ENCODE assay signal across 9 cellular contexts in the genomic region with DNA sequence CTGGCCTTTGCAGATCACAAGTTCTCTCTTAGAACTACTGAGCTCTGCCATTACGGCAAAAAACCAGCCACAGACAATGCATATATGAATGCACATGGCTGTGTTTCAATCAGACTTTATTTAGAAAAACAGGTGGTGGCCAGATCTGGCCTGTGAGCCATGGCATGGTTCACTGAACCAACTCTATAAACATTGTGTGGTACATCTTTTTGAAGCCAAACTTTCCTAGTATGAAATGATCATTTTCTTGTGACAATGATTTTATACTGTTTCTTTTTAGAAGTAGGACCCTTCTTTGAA.
DNase-seq lines count a peak whose midpoint lies in the region; ATAC-seq lines count a peak whose summit lies in the region.
"Had no signal": no experiment of that assay in that cellular context is flagged by ENCODE, and none has a peak within 500 bp of the region (broad histone marks: within the 10 kb centered on the region; RNA-seq: fewer than 3 reads in every experiment).

No MANE protein-coding gene starts in this region.

- peaks cover 4% of the 10 kb centered on the region for H3K9me3 Mint-ChIP-seq in T-helper 1 cell treated with Interleukin-12 subunit alpha and Interleukin-12 subunit beta and Interleukin-4 antibody, amounts not matched to agents 30 μg/mL and 1 μg/mL, for 36 hours
- no peaks in the 10 kb centered on the region for H3K9me3 Mint-ChIP-seq in naive thymus-derived CD8-positive, alpha-beta T cell

- peak overlapping the region; percentile 65 for H3K4me3 ChIP-seq in Jurkat, Clone E6-1 (ENCODE audit: low read length)
- H3K4me3 ChIP-seq: colonic mucosa had no signal

- DNase-seq in T-helper 1 cell (no peak), cerebellum (ENCODE audit: low spot score) (no peak), D341Med (ENCODE audit: low spot score) (no peak)
- DNase-seq in Jurkat, Clone E6-1 (ENCODE audit: low read depth, low spot score), result no peak
- DNase-seq in naive thymus-derived CD8-positive, alpha-beta T cell, result no peak
- DNase-seq: colonic mucosa had no signal

- peaks cover 8% of the 10 kb centered on the region for H3K36me3 Mint-ChIP-seq in T-helper 1 cell treated with Interleukin-12 subunit alpha and Interleukin-12 subunit beta and Interleukin-4 antibody, amounts not matched to agents 30 μg/mL and 1 μg/mL, for 36 hours (ENCODE audit: low read depth)
- no peaks in the 10 kb centered on the region for H3K36me3 Mint-ChIP-seq in naive thymus-derived CD8-positive, alpha-beta T cell

- POLR2A ChIA-PET in naive thymus-derived CD8-positive, alpha-beta T cell (lab: Charles Lee), result interaction anchor here (1.1 to 8.3 kb wide), 8 partner anchors 10 to 136 kb away, joined by 3 to 224 read pairs (median 11); a partner anchor contains a TSS

- H3K27ac Mint-ChIP-seq in T-helper 1 cell treated with Interleukin-12 subunit alpha and Interleukin-12 subunit beta and Interleukin-4 antibody, amounts not matched to agents 30 μg/mL and 1 μg/mL, for 36 hours, result no peak overlapping the region
- peak overlapping the region in 8 of 10 donors; percentile 34 to 93 (median 58) for H3K27ac Mint-ChIP-seq in naive thymus-derived CD8-positive, alpha-beta T cell

- peak overlapping the region; percentile 53 for H3K4me3 Mint-ChIP-seq in T-helper 1 cell treated with Interleukin-12 subunit alpha and Interleukin-12 subunit beta and Interleukin-4 antibody, amounts not matched to agents 30 μg/mL and 1 μg/mL, for 36 hours
- H3K4me3 Mint-ChIP-seq in naive thymus-derived CD8-positive, alpha-beta T cell, result peak overlapping the region; percentile 26 to 95 (median 82)

- H3K4me1 Mint-ChIP-seq in T-helper 1 cell treated with Interleukin-12 subunit alpha and Interleukin-12 subunit beta and Interleukin-4 antibody, amounts not matched to agents 30 μg/mL and 1 μg/mL, for 36 hours (ENCODE audit: low read depth), result peaks cover 48% of the 10 kb centered on the region
- peaks cover 19 to 71% (median 53%) of the 10 kb centered on the region in 4 donors for H3K4me1 Mint-ChIP-seq in naive thymus-derived CD8-positive, alpha-beta T cell

- peaks cover 9% of the 10 kb centered on the region for H3K27me3 Mint-ChIP-seq in T-helper 1 cell treated with Interleukin-12 subunit alpha and Interleukin-12 subunit beta and Interleukin-4 antibody, amounts not matched to agents 30 μg/mL and 1 μg/mL, for 36 hours (ENCODE audit: low read depth)
- H3K27me3 Mint-ChIP-seq in naive thymus-derived CD8-positive, alpha-beta T cell, result no peaks in the 10 kb centered on the region

- ATAC-seq in GM21447 (IDR thresholded peaks at IDR 0.05; ENCODE audit: unreplicated experiment) (peak; percentile 40), HG02571 (IDR thresholded peaks at IDR 0.05; ENCODE audit: unreplicated experiment) (no peak)
- no peak for ATAC-seq in naive thymus-derived CD8-positive, alpha-beta T cell
